In genomic region chr1:183490932-183491331, GRCh38 we compare ENCODE assay signal across 11 cellular contexts. TPM values are rescaled to one million over a fixed set of nuclear protein-coding genes. Genes with fewer than 3 reads are reported as not detected.
DNase-seq lines count a peak whose midpoint lies in the region; ATAC-seq and TF ChIP-seq lines count a peak whose summit lies in the region.
"Had no signal": no experiment of that assay in that cellular context is flagged by ENCODE, and none has a peak within 500 bp of the region (broad histone marks: within the 10 kb centered on the region; RNA-seq: fewer than 3 reads in every experiment).

No MANE protein-coding gene starts in this region.

- H3K4me3 ChIP-seq in HEK293 (ENCODE audit: low read depth, low read length) (no peak overlapping the region), SK-N-MC (no peak overlapping the region), brain microvascular endothelial cell (ENCODE audit: low read depth, low read length) (no peak overlapping the region)
- H3K4me3 ChIP-seq: A549, GM23338 had no signal

- H3K27ac ChIP-seq in HEK293 (ENCODE audit: extremely low read depth, low read depth, low read length) (no peak overlapping the region), SK-N-MC (no peak overlapping the region), brain microvascular endothelial cell (no peak overlapping the region)
- H3K27ac ChIP-seq: A549 had no signal

- intact Hi-C loops in left ventricle myocardium superior (cut with micrococcal nuclease) = no loop called here
- intact Hi-C loops in Right ventricle myocardium inferior (cut with DNase I) = no loop called here

- H3K9me3 ChIP-seq in HEK293 (ENCODE audit: control insufficient read depth, insufficient read depth, low read depth, low read length) = no peaks in the 10 kb centered on the region
- no peaks in the 10 kb centered on the region for H3K9me3 ChIP-seq in SK-N-MC (ENCODE audit: low read depth, low read length)
- H3K9me3 ChIP-seq: A549 had no signal

- H3K27me3 ChIP-seq in brain microvascular endothelial cell (replicated peaks) = no peaks in the 10 kb centered on the region

- CTCF ChIA-PET in HEK293 (lab: Yijun Ruan, JAX) = interaction anchor here (0.6 kb wide), 1 partner anchor 35 kb away, joined by 5 read pairs; no protein-coding TSS in a partner anchor

- POLR2A ChIA-PET in HEK293 (lab: Yijun Ruan, JAX) = no interaction called here

- H3K36me3 ChIP-seq in HEK293 (ENCODE audit: control insufficient read depth in 2 of 2, insufficient read depth in 1 of 2, low read length in 2 of 2) (no peaks in the 10 kb centered on the region), SK-N-MC (ENCODE audit: insufficient read depth, low read length) (no peaks in the 10 kb centered on the region), brain microvascular endothelial cell (replicated peaks) (no peaks in the 10 kb centered on the region)

- DNase-seq in left ventricle myocardium superior (no peak), Right ventricle myocardium inferior (ENCODE audit: missing footprints) (no peak), SK-N-MC (ENCODE audit: low read depth, low spot score) (peak; percentile 24), myocyte (ENCODE audit: low read depth) (peak; percentile 9), brain microvascular endothelial cell (no peak)
- DNase-seq: DMS53, H7 had no signal

- H3K9ac ChIP-seq in SK-N-MC (ENCODE audit: insufficient read length) = no peak overlapping the region

- no peaks in the 10 kb centered on the region for H3K4me1 ChIP-seq in HEK293 (ENCODE audit: control insufficient read depth, insufficient read depth, low read length)

- ATAC-seq in left ventricle myocardium superior (peak; percentile 41), Right ventricle myocardium inferior (no peak), GM19467 (IDR thresholded peaks at IDR 0.05; ENCODE audit: unreplicated experiment) (no peak)
- ATAC-seq: A549, GM23338 had no signal

- no peak for TF ChIP-seq CTCF in HEK293 (tag by site-specific recombination; IDR thresholded peaks at IDR 0.05)
- TF ChIP-seq CTCF in brain microvascular endothelial cell (IDR thresholded peaks at IDR 0.05; ENCODE audit: low read depth, low read length, missing control alignments) = no peak

- in situ Hi-C loops in brain microvascular endothelial cell (cut with HindIII; ENCODE audit: low pct_ligation_motif_present, low sequenced_read_pairs) = no loop called here

TF ChIP-seq in HEK293, 187 proteins besides CTCF, POLR2A, EP300 and RAD21 (continues in another document):
- no peak for TF ChIP-seq PRDM1 (tag by site-specific recombination; IDR thresholded peaks at IDR 0.05)
- no peak for TF ChIP-seq EGR2 (tag by site-specific recombination; IDR thresholded peaks at IDR 0.05; ENCODE audit: low read depth)
- TF ChIP-seq BCL11A (tag by site-specific recombination; IDR thresholded peaks at IDR 0.05; ENCODE audit: low read depth) = peak; percentile 79; the same call in 1 of the 2 replicates
- TF ChIP-seq ZNF248 (tag by site-specific recombination; IDR thresholded peaks at IDR 0.05) = no peak
- peak; percentile 65 for TF ChIP-seq ZNF146 (tag by site-specific recombination; IDR thresholded peaks at IDR 0.05)
- TF ChIP-seq GLIS1 (tag by site-specific recombination; IDR thresholded peaks at IDR 0.05) = peak; percentile 34
- TF ChIP-seq ZNF335 (tag by site-specific recombination; conservative IDR thresholded peaks at IDR 0.05) = 0 out of 2 replicates have a peak, but pooled peaks have one; percentile 28
- TF ChIP-seq ZNF433 (tag by site-specific recombination; IDR thresholded peaks at IDR 0.05; ENCODE audit: low read depth) = no peak
- TF ChIP-seq PRDM4 (tag by site-specific recombination; IDR thresholded peaks at IDR 0.05) = no peak
- TF ChIP-seq ZNF426 (tag by site-specific recombination; IDR thresholded peaks at IDR 0.05) = no peak
- no peak for TF ChIP-seq ZBTB1 (tag by site-specific recombination; IDR thresholded peaks at IDR 0.05)
- TF ChIP-seq GFI1B (tag by site-specific recombination; IDR thresholded peaks at IDR 0.05) = no peak
- TF ChIP-seq BCL11B (tag by site-specific recombination; IDR thresholded peaks at IDR 0.05; ENCODE audit: low read depth) = no peak
- TF ChIP-seq ZNF214 (tag by site-specific recombination; IDR thresholded peaks at IDR 0.05; ENCODE audit: borderline replicate concordance) = no peak
- 0 out of 2 replicates have a peak, but pooled peaks have one; percentile 21 for TF ChIP-seq ZEB2 (tag by site-specific recombination; IDR thresholded peaks at IDR 0.05)
- no peak for TF ChIP-seq PRDM2 (tag by site-specific recombination; IDR thresholded peaks at IDR 0.05; ENCODE audit: borderline replicate concordance)
- TF ChIP-seq ZNF121 (tag by site-specific recombination; IDR thresholded peaks at IDR 0.05) = no peak
- TF ChIP-seq ZSCAN4 (tag by site-specific recombination; IDR thresholded peaks at IDR 0.05) = no peak
- TF ChIP-seq ZNF530 (tag by site-specific recombination; IDR thresholded peaks at IDR 0.05; ENCODE audit: low read depth) = no peak
- TF ChIP-seq ZNF157 (tag by site-specific recombination; IDR thresholded peaks at IDR 0.05) = no peak

RNA-seq across cellular contexts. Expression of gene SMG7, which starts 18.6 kb away (rescaled TPM):
- total RNA-seq in left ventricle myocardium superior = 49.4 TPM
- 45.5 TPM for total RNA-seq in Right ventricle myocardium inferior
- 20.0 and 24.0 TPM in 2 replicates for total RNA-seq in myocyte
- polyA plus RNA-seq in myocyte (2012) = 23.4 TPM

Comparison
In these comparisons a context has a peak if more than half of its experiments do, and no peak if none do; other contexts are left out.
1. DNase-seq: peak in SK-N-MC (single experiment) and myocyte (single experiment); none in left ventricle myocardium superior (single experiment), Right ventricle myocardium inferior (single experiment) and brain microvascular endothelial cell (single experiment).